Comparison of ENCODE assay signal across 8 cellular contexts in the genomic region with DNA sequence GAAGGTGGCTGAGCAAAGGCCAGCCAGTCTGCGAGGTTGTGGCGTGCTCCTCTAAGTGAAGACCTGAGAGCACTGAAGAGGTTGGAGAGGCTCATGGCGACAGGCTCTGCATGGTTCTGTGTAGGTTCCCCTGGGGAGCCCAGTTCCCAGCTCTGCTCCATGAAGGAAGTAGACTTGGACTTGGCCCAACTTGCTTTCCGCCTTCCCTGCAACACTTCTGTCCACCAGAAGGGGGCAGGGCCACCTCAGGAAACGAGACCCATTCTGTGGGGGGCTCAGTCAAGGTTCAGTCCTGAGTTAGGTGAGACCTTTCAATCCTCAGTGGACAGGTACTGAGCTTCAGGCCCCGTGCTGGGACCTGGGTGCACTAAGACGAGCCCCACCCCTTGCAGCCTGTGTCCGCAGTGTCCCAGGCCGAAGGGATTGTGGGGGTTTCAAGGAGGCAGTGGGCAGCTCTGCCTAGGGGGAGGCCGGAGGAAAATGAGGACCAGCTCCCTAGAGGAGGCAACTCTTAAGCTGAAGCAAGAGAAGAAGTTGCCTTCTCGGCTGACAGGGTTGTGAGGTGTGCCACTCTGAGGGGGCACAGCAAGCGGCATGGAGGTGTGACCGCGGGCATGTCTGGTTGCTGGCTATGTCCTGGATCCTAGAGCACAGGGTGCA.
DNase-seq lines count a peak whose midpoint lies in the region; ATAC-seq and TF ChIP-seq lines count a peak whose summit lies in the region.

No MANE protein-coding gene starts in this region.

- H3K4me3 ChIP-seq in parathyroid adenoma (ENCODE audit: low read depth, low read length) = no peak overlapping the region

- no peaks in the 10 kb centered on the region for H3K9me3 Mint-ChIP-seq in stimulated activated memory B cell treated with anti-CD40 and anti-IgM and Interleukin-4, amounts not matched to agents 10 μg/mL and 1 μg/mL and 100 μg/mL, for 72 hours

- no peak overlapping the region for H3K4me3 Mint-ChIP-seq in stimulated activated memory B cell treated with anti-CD40 and anti-IgM and Interleukin-4, amounts not matched to agents 10 μg/mL and 1 μg/mL and 100 μg/mL, for 72 hours

- no peak overlapping the region for H2AFZ ChIP-seq in parathyroid adenoma

- peaks cover 19% of the 10 kb centered on the region for H3K27me3 Mint-ChIP-seq in stimulated activated memory B cell treated with anti-CD40 and anti-IgM and Interleukin-4, amounts not matched to agents 10 μg/mL and 1 μg/mL and 100 μg/mL, for 72 hours

- H3K4me1 Mint-ChIP-seq in stimulated activated memory B cell treated with anti-CD40 and anti-IgM and Interleukin-4, amounts not matched to agents 10 μg/mL and 1 μg/mL and 100 μg/mL, for 72 hours = no peaks in the 10 kb centered on the region

- peak; percentile 20 for DNase-seq in activated gamma-delta T cell treated with Interleukin-2 at 50 U/mL for 16 hours
- DNase-seq in activated gamma-delta T cell (lab: John Stamatoyannopoulos, UW) = no peak
- peak; percentile 46 for DNase-seq in NCI-H146 (lab: John Stamatoyannopoulos, UW)
- peak; percentile 62 to 63 for DNase-seq in activated T-cell treated with anti-CD3 and anti-CD28 coated beads, Interleukin-2, amount 50 U/mL, for 48 hours
- peak; percentile 41 for DNase-seq in globus pallidus (ENCODE audit: low spot score)
- DNase-seq in NCI-H1048 (lab: John Stamatoyannopoulos, UW) = no peak

- no peaks in the 10 kb centered on the region for H3K27me3 ChIP-seq in parathyroid adenoma (ENCODE audit: control insufficient read depth, insufficient read depth, low read length)

- H3K9ac ChIP-seq in parathyroid adenoma = no peak overlapping the region

- no peaks in the 10 kb centered on the region for H3K36me3 ChIP-seq in parathyroid adenoma (ENCODE audit: control insufficient read depth, insufficient read depth, low read length)

- no peaks in the 10 kb centered on the region for H3K9me3 ChIP-seq in parathyroid adenoma (ENCODE audit: control insufficient read depth, low read length)

- TF ChIP-seq CTCF in parathyroid adenoma (IDR thresholded peaks at IDR 0.05) = peak; percentile 66

- H3K79me2 ChIP-seq in parathyroid adenoma = no peaks in the 10 kb centered on the region

- no peaks in the 10 kb centered on the region for H3K36me3 Mint-ChIP-seq in stimulated activated memory B cell treated with anti-CD40 and anti-IgM and Interleukin-4, amounts not matched to agents 10 μg/mL and 1 μg/mL and 100 μg/mL, for 72 hours

- H3K4me1 ChIP-seq in parathyroid adenoma = no peaks in the 10 kb centered on the region

- ATAC-seq in stimulated activated memory B cell treated with anti-CD40 and anti-IgM and Interleukin-4, amounts not matched to agents 10 μg/mL and 1 μg/mL and 100 μg/mL, for 72 hours = no peak

- no peak overlapping the region for H3K27ac ChIP-seq in parathyroid adenoma

- H3K4me2 ChIP-seq in parathyroid adenoma (ENCODE audit: low read length) = no peak overlapping the region

- no peak overlapping the region for H3K27ac Mint-ChIP-seq in stimulated activated memory B cell treated with anti-CD40 and anti-IgM and Interleukin-4, amounts not matched to agents 10 μg/mL and 1 μg/mL and 100 μg/mL, for 72 hours

Comparison
In these comparisons a context has a peak if more than half of its experiments do, and no peak if none do; other contexts are left out.
1. DNase-seq: peak in activated gamma-delta T cell treated with Interleukin-2 at 50 U/mL for 16 hours (single experiment), NCI-H146 (single experiment), activated T-cell treated with anti-CD3 and anti-CD28 coated beads, Interleukin-2, amount 50 U/mL, for 48 hours (2 of 2) and globus pallidus (single experiment); none in activated gamma-delta T cell (single experiment) and NCI-H1048 (single experiment).